10 cellular contexts compared by ENCODE assay signal in genomic region chr18:63974991-63975390, GRCh38. TPM values are rescaled to one million over a fixed set of nuclear protein-coding genes. Genes with fewer than 3 reads are reported as not detected.
DNase-seq lines count a peak whose midpoint lies in the region; ATAC-seq, FAIRE-seq and TF ChIP-seq lines count a peak whose summit lies in the region.
"Had no signal": no experiment of that assay in that cellular context is flagged by ENCODE, and none has a peak within 500 bp of the region (broad histone marks: within the 10 kb centered on the region; RNA-seq: fewer than 3 reads in every experiment).

No MANE protein-coding gene starts in this region.

- H3K9me3 ChIP-seq in GM12878 (replicated peaks; ENCODE audit: control insufficient read depth, insufficient read depth, low read length) (peaks cover 1% of the 10 kb centered on the region; the same call in 1 of the 3 replicates), parathyroid adenoma (ENCODE audit: control insufficient read depth, low read length) (no peaks in the 10 kb centered on the region)

- no peak overlapping the region for H3K4me3 Mint-ChIP-seq in effector memory CD8-positive, alpha-beta T cell
- H3K4me3 Mint-ChIP-seq: T-cell had no signal

- H3K27ac ChIP-seq in GM12878 (ENCODE audit: control insufficient read depth, insufficient read depth) (no peak overlapping the region), parathyroid adenoma (no peak overlapping the region)

- SMC1A ChIA-PET in GM12878 (lab: Charles Lee; ENCODE audit: uncharacterized antibody, unreplicated experiment) = interaction anchor here (1.1 to 5.8 kb wide), 9 partner anchors 10 to 457 kb away, joined by 3 to 47 read pairs (median 11); partner anchors contain the start of gene SERPINB10

- no peak for TF ChIP-seq POLR2A in GM12878 (IDR thresholded peaks at IDR 0.05; ENCODE audit: low read depth, low read length)

- H3K9ac ChIP-seq in GM12878 (ENCODE audit: control insufficient read depth, insufficient read depth, low read length) = no peak overlapping the region
- no peak overlapping the region for H3K9ac ChIP-seq in parathyroid adenoma

- no peak overlapping the region for H3K4me2 ChIP-seq in GM12878 (ENCODE audit: control insufficient read depth, insufficient read depth)
- no peak overlapping the region for H3K4me2 ChIP-seq in parathyroid adenoma (ENCODE audit: low read length)

- peak; percentile 6 for ATAC-seq in GM12878
- no peak for ATAC-seq in effector memory CD8-positive, alpha-beta T cell (replicated peaks)
- ATAC-seq: T-cell had no signal

- TF ChIP-seq CTCF in GM12878 (IDR thresholded peaks at IDR 0.05 in 2 of 3, conservative IDR thresholded peaks at IDR 0.05 in 1 of 3; ENCODE audit: control insufficient read depth in 2 of 3, extremely low read depth in 1 of 3, insufficient read depth in 1 of 3, low read depth in 3 of 3, low read length in 3 of 3) (peak; percentile 14 to 40 (median 27); a peak in 2 of 6 replicates), parathyroid adenoma (IDR thresholded peaks at IDR 0.05) (peak; percentile 33)

- RAD21 ChIA-PET in GM12878 (lab: Charles Lee; ENCODE audit: unreplicated experiment) = interaction anchor here (0.7 to 2.3 kb wide), 5 partner anchors 11 to 85 kb away, joined by 3 to 21 read pairs (median 5); no protein-coding TSS in a partner anchor

- peaks cover 6% of the 10 kb centered on the region; the same call in 1 of the 2 replicates for H3K4me1 ChIP-seq in GM12878 (ENCODE audit: control insufficient read depth, insufficient read depth, low read length)
- no peaks in the 10 kb centered on the region for H3K4me1 ChIP-seq in parathyroid adenoma

- TF ChIP-seq EP300 in GM12878 (IDR thresholded peaks at IDR 0.05; ENCODE audit: borderline replicate concordance in 1 of 2, control insufficient read depth in 1 of 2, low read depth in 2 of 2, low read length in 2 of 2) = no peak

- WGBS in GM12878 (ENCODE audit: insufficient coverage, insufficient replicate concordance, low lambda C conversion rate, missing lambda C conversion rate) = 32% methylated on average over 2 of the region's 2 CpGs

- CTCF ChIA-PET in GM12878 (lab: Yijun Ruan, JAX) = interaction anchor here (0.7 to 5.5 kb wide), 18 partner anchors 8 to 131 kb away, joined by 3 to 60 read pairs (median 4); partner anchors contain the start of genes SERPINB10 and SERPINB2

- no peaks in the 10 kb centered on the region for H3K27me3 Mint-ChIP-seq in effector memory CD8-positive, alpha-beta T cell
- H3K27me3 Mint-ChIP-seq: T-cell had no signal

- H3K36me3 Mint-ChIP-seq in effector memory CD8-positive, alpha-beta T cell (ENCODE audit: insufficient read depth) = peaks cover 8% of the 10 kb centered on the region

- no peaks in the 10 kb centered on the region for H3K9me3 Mint-ChIP-seq in effector memory CD8-positive, alpha-beta T cell
- H3K9me3 Mint-ChIP-seq: T-cell had no signal

- no peak overlapping the region for H3K4me3 ChIP-seq in GM12878
- H3K4me3 ChIP-seq in parathyroid adenoma (ENCODE audit: low read depth, low read length) = no peak overlapping the region

- no peaks in the 10 kb centered on the region for H3K27me3 ChIP-seq in GM12878 (replicated peaks in 1 of 2; ENCODE audit: control insufficient read depth in 2 of 2, insufficient read depth in 2 of 2, low read length in 1 of 2)
- H3K27me3 ChIP-seq in parathyroid adenoma (ENCODE audit: control insufficient read depth, insufficient read depth, low read length) = no peaks in the 10 kb centered on the region

- no peak for TF ChIP-seq RAD21 in GM12878 (IDR thresholded peaks at IDR 0.05; ENCODE audit: insufficient read depth, low read depth, low read length)

- peak; percentile 33 for DNase-seq in NCI-H748 (lab: John Stamatoyannopoulos, UW; ENCODE audit: unreplicated experiment)
- DNase-seq in NCI-H748 treated with DMSO at 0.1 percent for 48 hours (lab: John Stamatoyannopoulos, UW) = no peak
- DNase-seq in LHCN-M2 (ENCODE audit: low read depth) = peak; percentile 43
- DNase-seq in GM12878 (ENCODE audit: low read depth, low spot score) = no peak
- DNase-seq in effector memory CD8-positive, alpha-beta T cell = no peak
- DNase-seq in amniotic stem cell (lab: John Stamatoyannopoulos, UW) = no peak
- no peak for DNase-seq in NCI-H2171 (lab: John Stamatoyannopoulos, UW)

- in situ Hi-C loops in GM12878 (cut with MboI) = loop anchor here (5.0 to 25.0 kb wide), 2 partner anchors 83 to 463 kb away; no protein-coding TSS in a partner anchor

- H3K79me2 ChIP-seq in GM12878 (ENCODE audit: control insufficient read depth, insufficient read depth, low read length) = peaks cover 17% of the 10 kb centered on the region
- no peaks in the 10 kb centered on the region for H3K79me2 ChIP-seq in parathyroid adenoma

- POLR2A ChIA-PET in GM12878 (lab: Charles Lee) = interaction anchor here (0.6 to 0.7 kb wide), 2 partner anchors 39 to 59 kb away, joined by 3 read pairs; no protein-coding TSS in a partner anchor

- FAIRE-seq in GM12878 (lab: Jason Lieb, UNC) = no peak
- FAIRE-seq: G401.6 had no signal

- intact Hi-C loops in GM12878 (cut with micrococcal nuclease; ENCODE audit: unreplicated experiment) = loop anchor here (1.0 to 5.0 kb wide), 3 partner anchors 84 to 458 kb away; no protein-coding TSS in a partner anchor

- H3K4me1 Mint-ChIP-seq in effector memory CD8-positive, alpha-beta T cell (ENCODE audit: low read depth in 2 of 2) = peaks cover 17 to 30% of the 10 kb centered on the region in 2 donors

- BruUV-seq in GM12878 (replicated peaks; lab: Mats Ljungman, UMichigan) = no TSS peak

- H3K27ac Mint-ChIP-seq in effector memory CD8-positive, alpha-beta T cell = peak overlapping the region in 1 of 2 donors; percentile 69
- H3K27ac Mint-ChIP-seq: T-cell had no signal

- H4K20me1 ChIP-seq in GM12878 (ENCODE audit: control insufficient read depth, insufficient read depth) = 0 out of 2 replicates have a peak, but pooled peaks cover 3% of the 10 kb centered on the region

- no peak overlapping the region for H2AFZ ChIP-seq in GM12878 (ENCODE audit: control insufficient read depth, low read depth, low read length)
- no peak overlapping the region for H2AFZ ChIP-seq in parathyroid adenoma

- H3K36me3 ChIP-seq in GM12878 (ENCODE audit: control insufficient read depth in 2 of 2, insufficient read depth in 2 of 2, low read length in 1 of 2) = peaks cover 0 to 2% of the 10 kb centered on the region in 2 experiments; a peak in 2 of 4 replicates
- H3K36me3 ChIP-seq in parathyroid adenoma (ENCODE audit: control insufficient read depth, insufficient read depth, low read length) = no peaks in the 10 kb centered on the region

TF ChIP-seq in GM12878, 131 proteins besides CTCF, POLR2A, EP300 and RAD21 (continues in another document):
- TF ChIP-seq SP1 (IDR thresholded peaks at IDR 0.05; ENCODE audit: low read depth, low read length) (no peak), ZBED1 (IDR thresholded peaks at IDR 0.05; ENCODE audit: borderline replicate concordance) (no peak), JUNB (IDR thresholded peaks at IDR 0.05) (no peak), STAT3 (IDR thresholded peaks at IDR 0.05; ENCODE audit: low read depth, low read length) (no peak), POLR2AphosphoS2 (IDR thresholded peaks at IDR 0.05; ENCODE audit: low read depth, low read length) (no peak), PAX5 (IDR thresholded peaks at IDR 0.05; ENCODE audit: borderline replicate concordance, low read depth, low read length) (no peak), SUPT20H (IDR thresholded peaks at IDR 0.05; ENCODE audit: borderline replicate concordance, control insufficient read depth, low read depth, low read length) (no peak), STAT1 (conservative IDR thresholded peaks at IDR 0.05) (no peak), CBX5 (IDR thresholded peaks at IDR 0.05; ENCODE audit: low read depth) (no peak)

RNA-seq across cellular contexts. Expression of gene SERPINB8, which starts 5.1 kb away (rescaled TPM):
- total RNA-seq in LHCN-M2 (2014; rRNA removed) (17.8 and 21.5 TPM in 2 replicates), GM12878 (2014; rRNA removed) (9.9 and 11.2 TPM in 2 replicates), GM12878 (2014; rRNA removed; fragmentation: Illumina TruSeq; extraction: Trizol) (11.1 and 12.1 TPM in 2 replicates), GM12878 (2021) (21.8 and 22.0 TPM in 2 replicates)
- 12.6 TPM for polyA plus RNA-seq in LHCN-M2 (2012)
- total RNA-seq in GM12878 (2013; cell fraction: nucleolus; rRNA removed) = 23.8 and 26.6 TPM in 2 replicates
- 9.4 TPM for polyA plus RNA-seq in GM12878 (2011; ENCODE audit: low read depth)
- polyA plus RNA-seq in GM12878 (2011; rRNA removed) (28.7 and 35.8 TPM in 2 replicates), GM12878 (2014; fragmentation: Illumina TruSeq; extraction: Trizol) (31.5 and 36.8 TPM in 2 replicates), GM12878 (2014; fragmentation: Nextera tagmentation; extraction: Ambion mirVana) (10 to 100 TPM in 1 of 2 experiments, 1 to 10 TPM in 1; 8.1 to 13.0 TPM), GM12878 (2014; rRNA removed) (15.0 and 20.1 TPM in 2 replicates), GM12878 (2016; fragmentation: Nextera tagmentation; extraction: Ambion mirVana) (10 to 100 TPM; 16.2 to 17.2 TPM)
- polyA plus RNA-seq in GM12878 (2011; cell fraction: cytosol; rRNA removed) = 11.4 and 14.4 TPM in 2 replicates
- polyA plus RNA-seq in GM12878 (2011; cell fraction: nucleus; rRNA removed) = 42.5 and 44.8 TPM in 2 replicates
- polyA plus RNA-seq in GM12878 (2012) = 10.4 and 13.6 TPM in 2 replicates
- polyA minus RNA-seq in GM12878 (2011; rRNA and poly(A)+ RNA removed) = 12.6 and 13.6 TPM in 2 replicates
- 3.6 and 4.0 TPM in 2 replicates for polyA minus RNA-seq in GM12878 (2011; cell fraction: cytosol; rRNA and poly(A)+ RNA removed)
- polyA minus RNA-seq in GM12878 (2011; cell fraction: nucleus; rRNA and poly(A)+ RNA removed) = 15.0 and 23.1 TPM in 2 replicates

RNA-seq across cellular contexts. Expression of gene HMSD, which starts 25.9 kb away (rescaled TPM):
- total RNA-seq in LHCN-M2 (2014; rRNA removed) (not detected in 2 replicates), GM12878 (2014; rRNA removed) (11.7 and 15.7 TPM in 2 replicates), GM12878 (2014; rRNA removed; fragmentation: Illumina TruSeq; extraction: Trizol) (24.8 and 41.0 TPM in 2 replicates), GM12878 (2021) (49.4 and 62.2 TPM in 2 replicates)
- not detected for polyA plus RNA-seq in LHCN-M2 (2012)
- 61.4 and 70.4 TPM in 2 replicates for total RNA-seq in GM12878 (2013; cell fraction: nucleolus; rRNA removed)
- 6.1 TPM for polyA plus RNA-seq in GM12878 (2011; ENCODE audit: low read depth)
- polyA plus RNA-seq in GM12878 (2011; rRNA removed) (49.2 and 90.9 TPM in 2 replicates), GM12878 (2014; fragmentation: Illumina TruSeq; extraction: Trizol) (45.7 and 83.9 TPM in 2 replicates), GM12878 (2014; fragmentation: Nextera tagmentation; extraction: Ambion mirVana) (10 to 100 TPM; 31.5 to 33.4 TPM), GM12878 (2014; rRNA removed) (24.7 and 38.0 TPM in 2 replicates), GM12878 (2016; fragmentation: Nextera tagmentation; extraction: Ambion mirVana) (10 to 100 TPM; 37.6 to 52.6 TPM)
- polyA plus RNA-seq in GM12878 (2011; cell fraction: cytosol; rRNA removed) = 23.5 and 27.0 TPM in 2 replicates
- polyA plus RNA-seq in GM12878 (2011; cell fraction: nucleus; rRNA removed) = 71.1 and 78.5 TPM in 2 replicates
- 15.3 and 41.5 TPM in 2 replicates for polyA plus RNA-seq in GM12878 (2012)
- 54.5 and 64.6 TPM in 2 replicates for polyA minus RNA-seq in GM12878 (2011; rRNA and poly(A)+ RNA removed)
- 4.7 and 17.2 TPM in 2 replicates for polyA minus RNA-seq in GM12878 (2011; cell fraction: cytosol; rRNA and poly(A)+ RNA removed)
- 76.6 and 118 TPM in 2 replicates for polyA minus RNA-seq in GM12878 (2011; cell fraction: nucleus; rRNA and poly(A)+ RNA removed)

Comparison
In these comparisons a context has a peak if more than half of its experiments do, and no peak if none do; other contexts are left out.
1. DNase-seq: peak in NCI-H748 (single experiment) and LHCN-M2 (single experiment); none in NCI-H748 treated with DMSO at 0.1 percent for 48 hours (single experiment), GM12878 (single experiment), effector memory CD8-positive, alpha-beta T cell (0 of 3), amniotic stem cell (single experiment) and NCI-H2171 (single experiment).
2. RNA of gene HMSD, which starts 25.9 kb away (total RNA-seq): 11.7 to 70.4 TPM in GM12878; not detected in LHCN-M2; every median in the first group is over 10 times any median in the second.